ENCODE assay signal across 10 cellular contexts in the genomic region with DNA sequence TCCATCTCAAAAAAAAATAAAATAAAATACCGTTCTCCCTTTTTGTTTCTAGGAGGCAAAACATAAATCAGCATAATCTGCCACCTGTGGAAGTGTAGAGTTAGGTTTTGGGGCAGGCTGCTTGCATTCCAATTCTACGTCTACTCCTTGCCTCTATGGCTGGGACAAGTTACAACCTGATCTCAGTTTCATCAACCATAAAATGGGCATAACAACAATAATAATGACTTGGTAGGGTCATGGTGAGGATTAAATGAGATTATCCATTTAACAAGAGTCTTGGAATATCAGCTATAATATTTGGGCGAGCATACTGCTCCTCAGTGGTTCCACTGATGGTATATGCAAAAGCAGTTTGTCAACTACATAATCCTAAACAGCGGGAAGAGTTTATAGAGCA. TPM values are rescaled to one million over a fixed set of nuclear protein-coding genes. Genes with fewer than 3 reads are reported as not detected.
"Had no signal": no experiment of that assay in that cellular context is flagged by ENCODE, and none has a peak within 500 bp of the region (broad histone marks: within the 10 kb centered on the region; RNA-seq: fewer than 3 reads in every experiment).

No MANE protein-coding gene starts in this region.

- H3K9me3 Mint-ChIP-seq: HFFc6 had no signal

- H2AFZ ChIP-seq: GM23248 had no signal

- H3K9me3 ChIP-seq: HAP-1 had no signal

- H3K4me3 Mint-ChIP-seq: HFFc6 had no signal

- H3K4me3 ChIP-seq: GM23248, HAP-1 had no signal

- H3K4me1 ChIP-seq: HAP-1 had no signal

- H3K27ac Mint-ChIP-seq: HFFc6 had no signal

- ATAC-seq: HCT116 had no signal

- DNase-seq: GM23248, GOT3, H7, HFFc6, IMR-90, KBM-7 had no signal

- H3K9ac ChIP-seq: GM23248 had no signal

RNA-seq across cellular contexts. Expression of a gene that starts 17.8 kb away (rescaled TPM):
- total RNA-seq: GM23248, H4, H7, HFFc6, HT-29, IMR-90 had no signal
- polyA plus RNA-seq: GM23248, IMR-90 had no signal
